Comparison of ENCODE assay signal across 1 cellular context in the genomic region with DNA sequence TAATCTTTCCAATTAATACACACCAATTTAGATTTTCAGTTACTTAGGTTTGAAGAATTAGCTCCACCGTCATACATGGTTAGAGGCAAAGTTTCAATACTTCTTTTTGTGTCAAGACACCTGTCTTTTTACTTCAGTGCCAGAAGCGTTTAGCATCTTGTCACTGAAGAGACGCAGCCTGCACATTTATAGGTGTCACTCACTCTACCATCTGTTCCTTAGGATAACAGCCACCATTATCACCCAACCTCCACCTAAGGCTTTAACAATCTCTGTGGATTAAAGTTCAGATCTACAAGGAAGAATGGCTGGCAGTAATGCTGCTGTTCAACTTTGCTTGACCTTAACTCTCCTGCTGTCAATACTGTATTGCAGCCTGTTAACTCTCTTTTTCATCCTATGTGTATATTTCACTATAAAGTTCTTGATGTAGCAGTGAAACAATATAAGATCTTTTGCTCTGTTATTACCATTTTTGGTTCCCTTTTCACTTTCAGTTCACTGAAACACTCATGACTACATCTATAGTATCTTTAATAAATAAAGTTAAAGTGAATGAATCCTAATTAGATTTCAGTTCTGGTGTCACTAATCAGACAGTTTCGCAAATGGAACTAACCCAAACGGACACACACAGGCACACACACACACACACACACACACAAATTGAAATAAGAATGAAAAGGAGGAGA.
TF ChIP-seq lines count a peak whose summit lies in the region.

No MANE protein-coding gene starts in this region.

TF ChIP-seq in K562, 482 proteins besides CTCF, POLR2A, EP300 and RAD21 (continued from another document):
- TF ChIP-seq, protein P1, sequence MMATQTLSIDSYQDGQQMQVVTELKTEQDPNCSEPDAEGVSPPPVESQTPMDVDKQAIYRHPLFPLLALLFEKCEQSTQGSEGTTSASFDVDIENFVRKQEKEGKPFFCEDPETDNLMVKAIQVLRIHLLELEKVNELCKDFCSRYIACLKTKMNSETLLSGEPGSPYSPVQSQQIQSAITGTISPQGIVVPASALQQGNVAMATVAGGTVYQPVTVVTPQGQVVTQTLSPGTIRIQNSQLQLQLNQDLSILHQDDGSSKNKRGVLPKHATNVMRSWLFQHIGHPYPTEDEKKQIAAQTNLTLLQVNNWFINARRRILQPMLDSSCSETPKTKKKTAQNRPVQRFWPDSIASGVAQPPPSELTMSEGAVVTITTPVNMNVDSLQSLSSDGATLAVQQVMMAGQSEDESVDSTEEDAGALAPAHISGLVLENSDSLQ (IDR thresholded peaks at IDR 0.05), result peak; percentile 68
- TF ChIP-seq NCOA1 (IDR thresholded peaks at IDR 0.05; ENCODE audit: low read depth) (no peak), MEIS2 (IDR thresholded peaks at IDR 0.05; ENCODE audit: partially characterized antibody) (peak; percentile 66), ZC3H8 (IDR thresholded peaks at IDR 0.05) (no peak), TAL1 (IDR thresholded peaks at IDR 0.05) (peak; percentile 55; the same call in 1 of the 2 replicates), LARP7 (IDR thresholded peaks at IDR 0.05) (no peak)
